ENCODE assay signal across 9 cellular contexts in the genomic region with DNA sequence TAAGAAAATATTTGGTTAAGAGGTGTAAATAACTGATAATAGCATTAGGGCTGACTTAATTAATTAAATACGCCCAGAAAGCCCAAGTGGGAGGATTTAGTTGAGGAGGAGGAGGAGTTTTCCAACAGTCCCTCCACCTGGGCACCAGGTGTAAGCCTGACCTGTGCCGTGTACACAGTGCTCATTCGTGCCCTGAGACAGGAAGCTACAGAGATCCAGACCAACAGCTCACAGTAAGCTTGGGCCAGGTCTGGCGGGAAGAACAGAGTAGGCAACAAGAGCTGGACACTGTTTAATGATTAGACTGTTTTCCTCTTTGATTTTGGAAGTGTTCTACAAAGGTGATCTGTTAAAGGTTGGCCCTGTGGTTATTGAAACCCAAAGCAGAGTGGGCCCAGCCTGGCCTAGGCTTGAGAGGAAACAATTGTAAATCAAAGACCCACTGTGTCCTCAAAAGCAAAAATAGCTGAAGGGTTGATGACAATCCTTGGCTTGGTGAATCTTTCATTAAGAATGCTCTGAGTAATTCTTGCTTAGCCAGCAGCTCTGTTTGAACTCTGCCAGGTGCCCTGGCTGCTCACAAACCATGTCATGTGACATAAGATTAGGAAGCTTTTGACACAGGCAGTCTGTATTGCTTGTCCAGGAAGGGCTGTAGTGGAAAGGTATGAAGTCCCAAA. TPM values are rescaled to one million over a fixed set of nuclear protein-coding genes. Genes with fewer than 3 reads are reported as not detected.
DNase-seq lines count a peak whose midpoint lies in the region; ATAC-seq and TF ChIP-seq lines count a peak whose summit lies in the region.
"Had no signal": no experiment of that assay in that cellular context is flagged by ENCODE, and none has a peak within 500 bp of the region (broad histone marks: within the 10 kb centered on the region; RNA-seq: fewer than 3 reads in every experiment).

No MANE protein-coding gene starts in this region.

- H3K9me3 ChIP-seq in adipocyte (ENCODE audit: control insufficient read depth, low read length): no peaks in the 10 kb centered on the region

- 0 out of 2 replicates have a peak, but pooled peaks cover 4% of the 10 kb centered on the region for H3K9me3 Mint-ChIP-seq in HFFc6
- peaks cover 7% of the 10 kb centered on the region for H3K9me3 Mint-ChIP-seq in WTC11

- H3K27ac Mint-ChIP-seq in HFFc6: peak overlapping the region; percentile 84
- H3K27ac Mint-ChIP-seq in WTC11: no peak overlapping the region

- peak overlapping the region; percentile 53 for H3K4me3 Mint-ChIP-seq in HFFc6
- no peak overlapping the region for H3K4me3 Mint-ChIP-seq in WTC11

- DNase-seq in AG10803 (ENCODE audit: low read depth) (peak; percentile 60), HFFc6 (peak; percentile 65), adipocyte (ENCODE audit: low read depth) (peak; percentile 44), left kidney (ENCODE audit: low read depth, low spot score) (peak; percentile 17), mesenteric fat pad (ENCODE audit: low spot score) (no peak), WTC11 (ENCODE audit: low spot score) (no peak), head of caudate nucleus (no peak), epidermal melanocyte (ENCODE audit: insufficient read length, low spot score) (no peak)
- DNase-seq: central memory CD4-positive, alpha-beta T cell had no signal

- ATAC-seq in WTC11: no peak

- no peaks in the 10 kb centered on the region for H3K27me3 ChIP-seq in adipocyte (replicated peaks; ENCODE audit: control insufficient read depth, insufficient read depth, low read length)

- TF ChIP-seq CTCF in AG10803 (conservative IDR thresholded peaks at IDR 0.05; ENCODE audit: low read length) (no peak), HFFc6 (IDR thresholded peaks at IDR 0.05) (no peak), WTC11 (IDR thresholded peaks at IDR 0.05) (no peak)

- intact Hi-C loops in head of caudate nucleus (cut with DNase I): no loop called here

- H3K36me3 Mint-ChIP-seq in HFFc6 (ENCODE audit: low read depth) (peaks cover 6% of the 10 kb centered on the region), WTC11 (no peaks in the 10 kb centered on the region)

- H3K9ac ChIP-seq in adipocyte (ENCODE audit: low read length): no peak overlapping the region

- CTCF ChIA-PET in WTC11 (lab: Charles Lee): interaction anchor here (1.6 to 1.9 kb wide), 2 partner anchors 12 to 14 kb away, joined by 4 read pairs; no protein-coding TSS in a partner anchor

- no peaks in the 10 kb centered on the region for H3K36me3 ChIP-seq in adipocyte (ENCODE audit: control insufficient read depth, insufficient read depth, low read length, severe bottlenecking)

- H3K4me1 ChIP-seq in adipocyte (ENCODE audit: control insufficient read depth, insufficient read depth, low read length): peaks cover 55% of the 10 kb centered on the region

- peaks cover 41% of the 10 kb centered on the region for H3K4me1 Mint-ChIP-seq in HFFc6 (ENCODE audit: low read depth)
- H3K4me1 Mint-ChIP-seq in WTC11: 0 out of 2 replicates have a peak, but pooled peaks cover 2% of the 10 kb centered on the region

- H3K27me3 Mint-ChIP-seq in HFFc6 (ENCODE audit: insufficient read depth) (peaks cover 6% of the 10 kb centered on the region; the same call in 1 of the 2 replicates), WTC11 (ENCODE audit: low read depth) (peaks cover 4% of the 10 kb centered on the region; the same call in 1 of the 2 replicates)

- H3K4me3 ChIP-seq in AG10803 (ENCODE audit: low read length): no peak overlapping the region
- no peak overlapping the region for H3K4me3 ChIP-seq in adipocyte (ENCODE audit: low read length)

- POLR2A ChIA-PET in WTC11 (lab: Charles Lee): no interaction called here

TF ChIP-seq in WTC11, 78 proteins besides CTCF, POLR2A, EP300 and RAD21:
- TF ChIP-seq, protein P1, sequence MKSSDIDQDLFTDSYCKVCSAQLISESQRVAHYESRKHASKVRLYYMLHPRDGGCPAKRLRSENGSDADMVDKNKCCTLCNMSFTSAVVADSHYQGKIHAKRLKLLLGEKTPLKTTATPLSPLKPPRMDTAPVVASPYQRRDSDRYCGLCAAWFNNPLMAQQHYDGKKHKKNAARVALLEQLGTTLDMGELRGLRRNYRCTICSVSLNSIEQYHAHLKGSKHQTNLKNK (CRISPR knock-in tag; IDR thresholded peaks at IDR 0.05): no peak
- TF ChIP-seq, protein P2, sequence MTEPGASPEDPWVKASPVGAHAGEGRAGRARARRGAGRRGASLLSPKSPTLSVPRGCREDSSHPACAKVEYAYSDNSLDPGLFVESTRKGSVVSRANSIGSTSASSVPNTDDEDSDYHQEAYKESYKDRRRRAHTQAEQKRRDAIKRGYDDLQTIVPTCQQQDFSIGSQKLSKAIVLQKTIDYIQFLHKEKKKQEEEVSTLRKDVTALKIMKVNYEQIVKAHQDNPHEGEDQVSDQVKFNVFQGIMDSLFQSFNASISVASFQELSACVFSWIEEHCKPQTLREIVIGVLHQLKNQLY (CRISPR knock-in tag; IDR thresholded peaks at IDR 0.05): no peak
- TF ChIP-seq SP1 (CRISPR knock-in tag; conservative IDR thresholded peaks at IDR 0.05) (no peak), GRHL2 (CRISPR knock-in tag; IDR thresholded peaks at IDR 0.05; ENCODE audit: insufficient replicate concordance, severe bottlenecking) (no peak), CREM (CRISPR knock-in tag; IDR thresholded peaks at IDR 0.05) (no peak), ATF1 (CRISPR knock-in tag; IDR thresholded peaks at IDR 0.05) (no peak), NFE2L1 (CRISPR knock-in tag; IDR thresholded peaks at IDR 0.05) (no peak), CBFB (CRISPR knock-in tag; IDR thresholded peaks at IDR 0.05; ENCODE audit: low read depth) (no peak), FOXK1 (CRISPR knock-in tag; IDR thresholded peaks at IDR 0.05) (no peak), FOXP1 (CRISPR knock-in tag; IDR thresholded peaks at IDR 0.05; ENCODE audit: borderline replicate concordance) (no peak), FOXJ3 (CRISPR knock-in tag; IDR thresholded peaks at IDR 0.05; ENCODE audit: borderline replicate concordance) (no peak)
- TF ChIP-seq, protein P3, sequence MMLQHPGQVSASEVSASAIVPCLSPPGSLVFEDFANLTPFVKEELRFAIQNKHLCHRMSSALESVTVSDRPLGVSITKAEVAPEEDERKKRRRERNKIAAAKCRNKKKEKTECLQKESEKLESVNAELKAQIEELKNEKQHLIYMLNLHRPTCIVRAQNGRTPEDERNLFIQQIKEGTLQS (CRISPR knock-in tag; conservative IDR thresholded peaks at IDR 0.05): no peak
- TF ChIP-seq, protein P4, sequence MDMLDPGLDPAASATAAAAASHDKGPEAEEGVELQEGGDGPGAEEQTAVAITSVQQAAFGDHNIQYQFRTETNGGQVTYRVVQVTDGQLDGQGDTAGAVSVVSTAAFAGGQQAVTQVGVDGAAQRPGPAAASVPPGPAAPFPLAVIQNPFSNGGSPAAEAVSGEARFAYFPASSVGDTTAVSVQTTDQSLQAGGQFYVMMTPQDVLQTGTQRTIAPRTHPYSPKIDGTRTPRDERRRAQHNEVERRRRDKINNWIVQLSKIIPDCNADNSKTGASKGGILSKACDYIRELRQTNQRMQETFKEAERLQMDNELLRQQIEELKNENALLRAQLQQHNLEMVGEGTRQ (CRISPR knock-in tag; IDR thresholded peaks at IDR 0.05): no peak
- TF ChIP-seq, protein P5, sequence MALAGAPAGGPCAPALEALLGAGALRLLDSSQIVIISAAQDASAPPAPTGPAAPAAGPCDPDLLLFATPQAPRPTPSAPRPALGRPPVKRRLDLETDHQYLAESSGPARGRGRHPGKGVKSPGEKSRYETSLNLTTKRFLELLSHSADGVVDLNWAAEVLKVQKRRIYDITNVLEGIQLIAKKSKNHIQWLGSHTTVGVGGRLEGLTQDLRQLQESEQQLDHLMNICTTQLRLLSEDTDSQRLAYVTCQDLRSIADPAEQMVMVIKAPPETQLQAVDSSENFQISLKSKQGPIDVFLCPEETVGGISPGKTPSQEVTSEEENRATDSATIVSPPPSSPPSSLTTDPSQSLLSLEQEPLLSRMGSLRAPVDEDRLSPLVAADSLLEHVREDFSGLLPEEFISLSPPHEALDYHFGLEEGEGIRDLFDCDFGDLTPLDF (CRISPR knock-in tag; IDR thresholded peaks at IDR 0.05): no peak

RNA-seq across cellular contexts. Expression of a gene that starts 13.8 kb away (rescaled TPM):
- 10 to 100 TPM; 25.3 to 43.2 (median 39.7) TPM for total RNA-seq in HFFc6 (2021; fragmentation: NEBNext Ultra II Directional; extraction: Animal tissue kit (Norgen Biotek cat#: 25700))
- total RNA-seq in mesenteric fat pad (62.1 TPM), WTC11 (2021) (0.44 to 0.72 TPM (median 0.69 TPM) in 3 replicates)

Comparison
In these comparisons a context has a peak if more than half of its experiments do, and no peak if none do; other contexts are left out.
1. DNase-seq: peak in AG10803 (single experiment), HFFc6 (single experiment), adipocyte (single experiment) and left kidney (single experiment); none in mesenteric fat pad (single experiment), WTC11 (single experiment), head of caudate nucleus (0 of 42) and epidermal melanocyte (single experiment).
2. RNA of a gene that starts 13.8 kb away (total RNA-seq): 62.1 TPM in mesenteric fat pad (single experiment) and 25.3 to 43.2 TPM in HFFc6; 0.44 to 0.72 TPM in WTC11; every median in the first group is over 10 times any median in the second.